Comparison of ENCODE assay signal across 40 cellular contexts in the genomic region with DNA sequence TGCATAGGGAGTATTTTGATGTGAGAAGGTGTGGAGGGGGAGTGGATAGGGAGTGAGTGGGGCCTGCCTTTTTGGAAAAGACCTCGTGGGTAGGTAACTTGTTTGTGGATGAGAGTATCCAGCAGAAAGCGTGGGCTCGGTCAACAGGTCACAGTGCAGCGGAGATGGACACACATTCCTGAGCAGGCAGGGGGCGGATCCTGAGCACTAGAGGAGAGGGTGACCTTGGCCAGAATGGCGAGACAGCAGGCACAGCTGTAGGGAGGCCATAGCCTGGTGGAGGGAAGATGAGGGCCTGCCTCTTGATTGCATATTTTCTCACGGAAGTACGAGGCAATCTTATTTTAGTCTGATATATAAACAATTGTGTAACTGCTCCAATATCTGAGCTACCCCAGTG. TPM values are rescaled to one million over a fixed set of nuclear protein-coding genes. Genes with fewer than 3 reads are reported as not detected.
"Had no signal": no experiment of that assay in that cellular context is flagged by ENCODE, and none has a peak within 500 bp of the region (broad histone marks: within the 10 kb centered on the region; RNA-seq: fewer than 3 reads in every experiment).

No MANE protein-coding gene starts in this region.

- H3K9me3 Mint-ChIP-seq: activated CD4-positive, alpha-beta memory T cell treated with anti-CD3 and anti-CD28 coated beads, Interleukin-2, amount 10 ng/mL, durations not matched to agents 7 days and 5 days; activated CD4-positive, alpha-beta T cell treated with anti-CD3 and anti-CD28 coated beads, Interleukin-2, amount 10 ng/mL, durations not matched to agents 7 days and 5 days; activated naive CD4-positive, alpha-beta T cell treated with anti-CD3 and anti-CD28 coated beads, Interleukin-2, amount 10 ng/mL, durations not matched to agents 7 days and 5 days; activated naive CD4-positive, alpha-beta T cell treated with anti-CD3 and anti-CD28 coated beads, Interleukin-2, amount 50 U/mL, for 24 hours; activated naive CD8-positive, alpha-beta T cell treated with anti-CD3 and anti-CD28 coated beads, Interleukin-2, amount 10 ng/mL, durations not matched to agents 7 days and 5 days; activated naive CD8-positive, alpha-beta T cell treated with anti-CD3 and anti-CD28 coated beads, Interleukin-2, amount 50 U/mL, for 24 hours; activated T-cell treated with anti-CD3 and anti-CD28 coated beads, Interleukin-2, amount 50 U/mL, for 24 hours; activated T-helper 2 cell treated with anti-CD3 and anti-CD28 coated beads, Interferon-gamma antibody, Interleukin-2, Interleukin-4, amounts not matched to agents 10 μg/mL and 5 μg/mL and 100 μg/mL, durations not matched to agents 14 hours and 24 hours and 36 hours; brain; T-helper 1 cell treated with Interleukin-12 subunit alpha and Interleukin-12 subunit beta and Interleukin-4 antibody, amounts not matched to agents 30 μg/mL and 1 μg/mL, for 36 hours; T-helper 2 cell treated with Interferon-gamma antibody and Interleukin-4, amounts not matched to agents 5 μg/mL and 100 μg/mL, for 36 hours; WTC11 had no signal

- H3K4me1 Mint-ChIP-seq: activated CD4-positive, alpha-beta memory T cell treated with anti-CD3 and anti-CD28 coated beads, Interleukin-2, amount 10 ng/mL, durations not matched to agents 7 days and 5 days; activated CD4-positive, alpha-beta T cell treated with anti-CD3 and anti-CD28 coated beads for 36 hours; activated CD4-positive, alpha-beta T cell treated with anti-CD3 and anti-CD28 coated beads, Interleukin-2, amount 10 ng/mL, durations not matched to agents 7 days and 5 days; activated CD8-positive, alpha-beta memory T cell treated with anti-CD3 and anti-CD28 coated beads, Interleukin-2, amount 10 ng/mL, durations not matched to agents 7 days and 5 days; activated naive CD4-positive, alpha-beta T cell treated with anti-CD3 and anti-CD28 coated beads, Interleukin-2, amount 10 ng/mL, durations not matched to agents 7 days and 5 days; activated naive CD4-positive, alpha-beta T cell treated with anti-CD3 and anti-CD28 coated beads, Interleukin-2, amount 50 U/mL, for 24 hours; activated naive CD8-positive, alpha-beta T cell treated with anti-CD3 and anti-CD28 coated beads, Interleukin-2, amount 10 ng/mL, durations not matched to agents 7 days and 5 days; activated naive CD8-positive, alpha-beta T cell treated with anti-CD3 and anti-CD28 coated beads, Interleukin-2, amount 50 U/mL, for 24 hours; WTC11 had no signal

- H3K9me3 ChIP-seq: ascending aorta had no signal

- H3K4me3 Mint-ChIP-seq: activated CD4-positive, alpha-beta memory T cell treated with anti-CD3 and anti-CD28 coated beads, Interleukin-2, amount 10 ng/mL, durations not matched to agents 7 days and 5 days; activated CD4-positive, alpha-beta T cell treated with anti-CD3 and anti-CD28 coated beads for 36 hours; activated CD4-positive, alpha-beta T cell treated with anti-CD3 and anti-CD28 coated beads, Interleukin-2, amount 10 ng/mL, durations not matched to agents 7 days and 5 days; activated CD8-positive, alpha-beta memory T cell treated with anti-CD3 and anti-CD28 coated beads, Interleukin-2, amount 10 ng/mL, durations not matched to agents 7 days and 5 days; activated CD8-positive, alpha-beta T cell treated with anti-CD3 and anti-CD28 coated beads, Interleukin-2, amount 10 ng/mL, durations not matched to agents 7 days and 5 days; activated naive CD4-positive, alpha-beta T cell treated with anti-CD3 and anti-CD28 coated beads, Interleukin-2, amount 10 ng/mL, durations not matched to agents 7 days and 5 days; activated naive CD4-positive, alpha-beta T cell treated with anti-CD3 and anti-CD28 coated beads, Interleukin-2, amount 50 U/mL, for 24 hours; activated naive CD8-positive, alpha-beta T cell; activated naive CD8-positive, alpha-beta T cell treated with anti-CD3 and anti-CD28 coated beads, Interleukin-2, amount 10 ng/mL, durations not matched to agents 7 days and 5 days; activated naive CD8-positive, alpha-beta T cell treated with anti-CD3 and anti-CD28 coated beads, Interleukin-2, amount 50 U/mL, for 24 hours; activated T-cell treated with anti-CD3 and anti-CD28 coated beads, Interleukin-2, amount 50 U/mL, for 24 hours; brain; T-helper 1 cell treated with Interleukin-12 subunit alpha and Interleukin-12 subunit beta and Interleukin-4 antibody, amounts not matched to agents 30 μg/mL and 1 μg/mL, for 36 hours; T-helper 2 cell treated with Interferon-gamma antibody and Interleukin-4, amounts not matched to agents 5 μg/mL and 100 μg/mL, for 36 hours; WTC11 had no signal

- H3K4me1 ChIP-seq: ascending aorta had no signal

- H3K36me3 ChIP-seq: ascending aorta, cardiac muscle cell, WERI-Rb-1 had no signal

- H3K4me3 ChIP-seq: ascending aorta, cardiac muscle cell had no signal

- H3K27me3 ChIP-seq: ascending aorta had no signal

- ATAC-seq: activated CD4-positive, alpha-beta T cell treated with anti-CD3 and anti-CD28 coated beads for 36 hours; activated CD4-positive, CD25-positive, alpha-beta regulatory T cell treated with anti-CD3 and anti-CD28 coated beads, Interleukin-2, amount 50 U/mL, for 24 hours; activated CD8-positive, alpha-beta memory T cell treated with anti-CD3 and anti-CD28 coated beads, Interleukin-2, amount 10 ng/mL, durations not matched to agents 7 days and 5 days; activated CD8-positive, alpha-beta T cell treated with anti-CD3 and anti-CD28 coated beads, Interleukin-2, amount 10 ng/mL, durations not matched to agents 7 days and 5 days; activated naive CD8-positive, alpha-beta T cell treated with anti-CD3 and anti-CD28 coated beads, Interleukin-2, amount 50 U/mL, for 24 hours; WTC11 had no signal

- H3K36me3 Mint-ChIP-seq: activated CD8-positive, alpha-beta memory T cell treated with anti-CD3 and anti-CD28 coated beads, Interleukin-2, amount 10 ng/mL, durations not matched to agents 7 days and 5 days; activated naive CD4-positive, alpha-beta T cell treated with anti-CD3 and anti-CD28 coated beads, Interleukin-2, amount 10 ng/mL, durations not matched to agents 7 days and 5 days; activated naive CD4-positive, alpha-beta T cell treated with anti-CD3 and anti-CD28 coated beads, Interleukin-2, amount 50 U/mL, for 24 hours; activated naive CD8-positive, alpha-beta T cell; activated naive CD8-positive, alpha-beta T cell treated with anti-CD3 and anti-CD28 coated beads, Interleukin-2, amount 10 ng/mL, durations not matched to agents 7 days and 5 days; brain; WTC11 had no signal

- H3K27ac ChIP-seq: ascending aorta, cardiac muscle cell, WERI-Rb-1 had no signal

- H3K27me3 Mint-ChIP-seq: activated CD4-positive, alpha-beta memory T cell treated with anti-CD3 and anti-CD28 coated beads, Interleukin-2, amount 10 ng/mL, durations not matched to agents 7 days and 5 days; activated naive CD4-positive, alpha-beta T cell treated with anti-CD3 and anti-CD28 coated beads, Interleukin-2, amount 50 U/mL, for 24 hours had no signal

- H3K27ac Mint-ChIP-seq: activated CD4-positive, alpha-beta memory T cell treated with anti-CD3 and anti-CD28 coated beads, Interleukin-2, amount 10 ng/mL, durations not matched to agents 7 days and 5 days; activated CD4-positive, alpha-beta T cell treated with anti-CD3 and anti-CD28 coated beads for 36 hours; activated CD4-positive, alpha-beta T cell treated with anti-CD3 and anti-CD28 coated beads, Interleukin-2, amount 10 ng/mL, durations not matched to agents 7 days and 5 days; activated CD8-positive, alpha-beta memory T cell treated with anti-CD3 and anti-CD28 coated beads, Interleukin-2, amount 10 ng/mL, durations not matched to agents 7 days and 5 days; activated CD8-positive, alpha-beta T cell treated with anti-CD3 and anti-CD28 coated beads, Interleukin-2, amount 10 ng/mL, durations not matched to agents 7 days and 5 days; activated naive CD4-positive, alpha-beta T cell treated with anti-CD3 and anti-CD28 coated beads, Interleukin-2, amount 10 ng/mL, durations not matched to agents 7 days and 5 days; activated naive CD4-positive, alpha-beta T cell treated with anti-CD3 and anti-CD28 coated beads, Interleukin-2, amount 50 U/mL, for 24 hours; activated naive CD8-positive, alpha-beta T cell; activated naive CD8-positive, alpha-beta T cell treated with anti-CD3 and anti-CD28 coated beads, Interleukin-2, amount 10 ng/mL, durations not matched to agents 7 days and 5 days; activated naive CD8-positive, alpha-beta T cell treated with anti-CD3 and anti-CD28 coated beads, Interleukin-2, amount 50 U/mL, for 24 hours; activated T-cell treated with anti-CD3 and anti-CD28 coated beads, Interleukin-2, amount 50 U/mL, for 24 hours; activated T-helper 2 cell treated with anti-CD3 and anti-CD28 coated beads, Interferon-gamma antibody, Interleukin-2, Interleukin-4, amounts not matched to agents 10 μg/mL and 5 μg/mL and 100 μg/mL, durations not matched to agents 14 hours and 24 hours and 36 hours; brain; T-helper 1 cell treated with Interleukin-12 subunit alpha and Interleukin-12 subunit beta and Interleukin-4 antibody, amounts not matched to agents 30 μg/mL and 1 μg/mL, for 36 hours; T-helper 2 cell treated with Interferon-gamma antibody and Interleukin-4, amounts not matched to agents 5 μg/mL and 100 μg/mL, for 36 hours; WTC11 had no signal

- FAIRE-seq: bronchial epithelial cell, TTC549 had no signal

- DNase-seq: activated CD4-positive, alpha-beta memory T cell treated with anti-CD3 and anti-CD28 coated beads, Interleukin-2, amount 10 ng/mL, durations not matched to agents 7 days and 5 days; activated CD4-positive, alpha-beta T cell treated with anti-CD3 and anti-CD28 coated beads for 1 hour; activated CD4-positive, alpha-beta T cell treated with anti-CD3 and anti-CD28 coated beads for 36 hours; activated CD4-positive, alpha-beta T cell treated with anti-CD3 and anti-CD28 coated beads for 48 hours; activated CD4-positive, alpha-beta T cell treated with anti-CD3 and anti-CD28 coated beads, Interleukin-2, amount 10 ng/mL, durations not matched to agents 7 days and 5 days; activated CD4-positive, alpha-beta T cell treated with anti-CD3 and anti-CD28 coated beads, Interleukin-2, amount 50 U/mL, for 48 hours; activated CD4-positive, CD25-positive, alpha-beta regulatory T cell; activated CD8-positive, alpha-beta memory T cell treated with anti-CD3 and anti-CD28 coated beads for 24 hours; activated CD8-positive, alpha-beta memory T cell treated with anti-CD3 and anti-CD28 coated beads, Interleukin-2, amount 10 ng/mL, durations not matched to agents 7 days and 5 days; activated CD8-positive, alpha-beta memory T cell treated with anti-CD3 and anti-CD28 coated beads, Interleukin-2, amount 50 U/mL, for 48 hours; activated CD8-positive, alpha-beta T cell treated with anti-CD3 and anti-CD28 coated beads, Interleukin-2, amount 10 ng/mL, durations not matched to agents 7 days and 5 days; activated effector memory CD4-positive, alpha-beta T cell treated with Interleukin-2 at 50 U/mL for 16 hours; activated gamma-delta T cell; activated naive CD4-positive, alpha-beta T cell treated with anti-CD3 and anti-CD28 coated beads, Interleukin-2, amount 10 ng/mL, durations not matched to agents 7 days and 5 days; activated naive CD4-positive, alpha-beta T cell treated with Interleukin-2 at 50 U/mL for 16 hours; activated naive CD8-positive, alpha-beta T cell treated with anti-CD3 and anti-CD28 coated beads, Interleukin-2, amount 10 ng/mL, durations not matched to agents 7 days and 5 days; activated naive CD8-positive, alpha-beta T cell treated with anti-CD3 and anti-CD28 coated beads, Interleukin-2, amount 50 U/mL, for 24 hours; activated T-cell treated with anti-CD3 and anti-CD28 coated beads, Interleukin-2, amount 50 U/mL, for 24 hours; activated T-cell treated with anti-CD3 and anti-CD28 coated beads, Interleukin-2, amount 50 U/mL, for 48 hours; amygdala; anterior cingulate cortex; central memory CD4-positive, alpha-beta T cell; SW 1271; T-helper 1 cell; T-helper 2 cell; T-helper 9 cell; WERI-Rb-1 had no signal

RNA-seq across cellular contexts. Expression of a gene that starts 3.6 kb away (rescaled TPM):
- total RNA-seq: activated CD4-positive, alpha-beta memory T cell treated with anti-CD3 and anti-CD28 coated beads, Interleukin-2, amount 10 ng/mL, durations not matched to agents 7 days and 5 days; activated CD4-positive, alpha-beta T cell treated with anti-CD3 and anti-CD28 coated beads for 36 hours; activated CD4-positive, alpha-beta T cell treated with anti-CD3 and anti-CD28 coated beads, Interleukin-2, amount 10 ng/mL, durations not matched to agents 7 days and 5 days; activated CD8-positive, alpha-beta memory T cell treated with anti-CD3 and anti-CD28 coated beads, Interleukin-2, amount 10 ng/mL, durations not matched to agents 7 days and 5 days; activated CD8-positive, alpha-beta T cell treated with anti-CD3 and anti-CD28 coated beads, Interleukin-2, amount 10 ng/mL, durations not matched to agents 7 days and 5 days; activated naive CD8-positive, alpha-beta T cell treated with anti-CD3 and anti-CD28 coated beads, Interleukin-2, amount 10 ng/mL, durations not matched to agents 7 days and 5 days; activated T-helper 2 cell treated with anti-CD3 and anti-CD28 coated beads, Interferon-gamma antibody, Interleukin-2, Interleukin-4, amounts not matched to agents 10 μg/mL and 5 μg/mL and 100 μg/mL, durations not matched to agents 14 hours and 24 hours and 36 hours; ascending aorta; bronchial epithelial cell; cardiac muscle cell; WTC11 had no signal
- polyA plus RNA-seq: adipose tissue, cardiac muscle cell had no signal
